ENCODE assay signal across 11 cellular contexts in the genomic region with DNA sequence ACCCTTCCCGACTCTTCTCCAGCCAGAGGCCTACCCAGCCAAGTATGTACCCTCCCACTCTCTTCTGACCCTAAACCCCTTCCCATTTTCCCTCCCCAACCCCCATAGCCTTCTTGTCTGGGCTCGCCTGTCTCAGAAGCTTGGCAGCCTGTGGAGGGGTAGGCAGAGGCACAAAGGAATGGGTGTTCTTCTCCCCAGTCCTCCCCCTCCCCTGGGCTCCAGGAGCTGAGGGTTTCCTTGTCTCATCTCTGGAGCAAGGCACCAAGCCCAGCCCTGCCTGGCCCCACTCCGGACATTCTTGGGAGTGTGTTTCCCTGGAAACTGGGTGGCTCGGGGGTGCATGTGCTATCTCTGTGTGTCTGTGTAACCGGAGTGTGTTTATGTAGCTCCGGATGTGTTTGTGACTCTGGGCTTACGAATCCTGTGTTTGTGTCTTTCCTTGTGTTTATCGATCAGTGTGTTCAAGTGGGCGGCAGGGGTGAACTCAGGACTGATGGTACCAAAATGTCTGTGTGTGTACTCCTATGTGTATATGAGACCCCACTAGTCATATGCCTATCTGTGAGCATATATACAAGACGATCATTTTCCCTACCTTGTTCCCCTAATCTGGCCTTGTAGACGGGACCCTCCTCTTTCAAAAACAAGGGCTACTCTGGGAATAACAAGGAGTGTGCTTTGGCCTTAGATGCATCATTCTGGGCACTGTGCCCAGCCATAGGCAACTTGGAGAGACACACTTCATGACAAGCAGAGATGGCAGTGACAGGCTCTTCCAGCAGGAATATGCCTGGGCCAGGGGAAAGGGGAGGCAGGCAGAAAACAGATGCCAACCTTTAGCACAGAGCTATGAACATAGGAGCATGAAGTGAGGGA. TPM values are rescaled to one million over a fixed set of nuclear protein-coding genes. Genes with fewer than 3 reads are reported as not detected.
A peak's percentile ranks its signal among the peaks of the same experiment; 100 is the strongest.
DNase-seq lines count a peak whose midpoint lies in the region; ATAC-seq and TF ChIP-seq lines count a peak whose summit lies in the region.
"Had no signal": no experiment of that assay in that cellular context is flagged by ENCODE, and none has a peak within 500 bp of the region (broad histone marks: within the 10 kb centered on the region; RNA-seq: fewer than 3 reads in every experiment).

No MANE protein-coding gene starts in this region.

- in situ Hi-C loops in GM13977 (cut with MboI; ENCODE audit: low pct_unique_long_range_greater_than_20kb, low sequenced_read_pairs, unreplicated experiment), result no loop called here

- H3K4me1 ChIP-seq in Peyer's patch (peaks cover 0 to 50% (median 4%) of the 10 kb centered on the region in 4 donors), neural progenitor cell (peaks cover 83% of the 10 kb centered on the region)

- TF ChIP-seq POLR2A in Peyer's patch (IDR thresholded peaks at IDR 0.05), result no peak

- H3K4me3 ChIP-seq in AG04450 (ENCODE audit: low read depth, low read length) (peak overlapping the region; percentile 29), Peyer's patch (no peak overlapping the region), fibroblast of mammary gland (ENCODE audit: control insufficient read depth, low read depth, low read length) (no peak overlapping the region), neural progenitor cell (no peak overlapping the region)

- no peak overlapping the region for H3K9ac ChIP-seq in neural progenitor cell

- H3K9me3 ChIP-seq in AG04450 (ENCODE audit: control insufficient read depth, insufficient read depth, low read length) (no peaks in the 10 kb centered on the region), Peyer's patch (no peaks in the 10 kb centered on the region), neural progenitor cell (ENCODE audit: low read depth) (no peaks in the 10 kb centered on the region)

- peak overlapping the region; percentile 65 for H3K4me3 Mint-ChIP-seq in neural progenitor cell
- H3K4me3 Mint-ChIP-seq: CD8-positive, alpha-beta memory T cell; central memory CD8-positive, alpha-beta T cell had no signal

- H3K9me3 Mint-ChIP-seq in neural progenitor cell, result no peaks in the 10 kb centered on the region
- H3K9me3 Mint-ChIP-seq: CD8-positive, alpha-beta memory T cell; central memory CD8-positive, alpha-beta T cell had no signal

- H3K27ac ChIP-seq in AG04450 (ENCODE audit: low read depth, low read length), result peak overlapping the region; percentile 99
- peak overlapping the region; percentile 36 to 81 (median 64) for H3K27ac ChIP-seq in Peyer's patch
- no peak overlapping the region for H3K27ac ChIP-seq in neural progenitor cell

- peak overlapping the region; percentile 20 for H3K4me2 ChIP-seq in neural progenitor cell

- ATAC-seq in GM21619 (IDR thresholded peaks at IDR 0.05; ENCODE audit: unreplicated experiment) (no peak), GM19452 (IDR thresholded peaks at IDR 0.05; ENCODE audit: unreplicated experiment) (no peak)

- H3K36me3 ChIP-seq in Peyer's patch, result peaks cover 0 to 26% (median 0%) of the 10 kb centered on the region in 3 donors
- no peaks in the 10 kb centered on the region for H3K36me3 ChIP-seq in neural progenitor cell

- peaks cover 18% of the 10 kb centered on the region for H3K27me3 Mint-ChIP-seq in neural progenitor cell (ENCODE audit: insufficient read depth, low read depth)

- H3F3A ChIP-seq in neural progenitor cell (ENCODE audit: low read depth), result peaks cover 30% of the 10 kb centered on the region

- H3K27ac Mint-ChIP-seq in neural progenitor cell, result peak overlapping the region; percentile 94

- no peaks in the 10 kb centered on the region for H3K27me3 ChIP-seq in AG04450 (ENCODE audit: control insufficient read depth, insufficient read depth, low read length)
- no peaks in the 10 kb centered on the region for H3K27me3 ChIP-seq in Peyer's patch
- no peaks in the 10 kb centered on the region for H3K27me3 ChIP-seq in neural progenitor cell

- peaks cover 9% of the 10 kb centered on the region for H4K20me1 ChIP-seq in neural progenitor cell (ENCODE audit: low read depth)

- CTCF ChIA-PET in AG04450 (lab: Charles Lee), result interaction anchor here (0.6 to 1.9 kb wide), 4 partner anchors 8 to 420 kb away, joined by 3 to 11 read pairs (median 4); partner anchors contain the start of gene PHLDB1

- no peak overlapping the region for H2AFZ ChIP-seq in neural progenitor cell (replicated peaks)

- peak; percentile 76 for DNase-seq in AG04450 (ENCODE audit: low read depth, low spot score)
- DNase-seq in Peyer's patch, result peak; percentile 24 to 69 (median 56)
- DNase-seq in fibroblast of mammary gland (ENCODE audit: low read depth), result peak; percentile 87
- peak; percentile 14 for DNase-seq in neural progenitor cell (ENCODE audit: low spot score)
- no peak for DNase-seq in GF-D8 (lab: John Stamatoyannopoulos, UW)
- DNase-seq in GM13977 (ENCODE audit: low spot score), result no peak
- DNase-seq: CD8-positive, alpha-beta memory T cell; NCI-H82 had no signal

- POLR2A ChIA-PET in AG04450 (lab: Yijun Ruan, JAX), result interaction anchor here (1.1 to 7.8 kb wide), 4 partner anchors 11 to 292 kb away, joined by 3 to 140 read pairs (median 29); partner anchors contain the start of genes ARCN1 and PHLDB1

- H3K36me3 Mint-ChIP-seq in neural progenitor cell, result no peaks in the 10 kb centered on the region

- TF ChIP-seq CTCF in AG04450 (IDR thresholded peaks at IDR 0.05; ENCODE audit: low read depth, low read length), result no peak
- TF ChIP-seq CTCF in Peyer's patch (IDR thresholded peaks at IDR 0.05), result no peak
- no peak for TF ChIP-seq CTCF in fibroblast of mammary gland (conservative IDR thresholded peaks at IDR 0.05; ENCODE audit: control insufficient read depth, insufficient read depth, low read depth, low read length)
- no peak for TF ChIP-seq CTCF in neural progenitor cell (IDR thresholded peaks at IDR 0.05)
- no peak for TF ChIP-seq CTCF in GM13977 (IDR thresholded peaks at IDR 0.05; ENCODE audit: extremely low read depth, insufficient read depth, missing control alignments)

- H3K4me1 Mint-ChIP-seq in neural progenitor cell, result peaks cover 86% of the 10 kb centered on the region

- H3K79me2 ChIP-seq in neural progenitor cell (ENCODE audit: low read depth), result peaks cover 25% of the 10 kb centered on the region

RNA-seq across cellular contexts. Expression of gene PHLDB1, which starts 10.9 kb away (rescaled TPM):
- polyA plus RNA-seq in AG04450 (2011; rRNA removed), result 83.0 and 97.6 TPM in 2 replicates
- 122 and 164 TPM in 2 replicates for polyA minus RNA-seq in AG04450 (2011; rRNA and poly(A)+ RNA removed)
- 100 to 1,000 TPM in 2 of 4 donors, 10 to 100 TPM in 2; 32.4 to 380 (median 93.8) TPM for total RNA-seq in Peyer's patch
- 35.7 and 100 TPM in 2 replicates for total RNA-seq in neural progenitor cell (ENCODE audit: low replicate concordance)

RNA-seq across cellular contexts. Expression of gene ARCN1, which starts 46.1 kb away (rescaled TPM):
- 303 and 387 TPM in 2 replicates for polyA plus RNA-seq in AG04450 (2011; rRNA removed)
- 165 and 229 TPM in 2 replicates for polyA minus RNA-seq in AG04450 (2011; rRNA and poly(A)+ RNA removed)
- total RNA-seq in Peyer's patch (100 to 1,000 TPM in 2 of 4 donors, 10 to 100 TPM in 2; 54.5 to 116 (median 91.0) TPM), neural progenitor cell (ENCODE audit: low replicate concordance) (97.8 and 112 TPM in 2 replicates)

RNA-seq across cellular contexts. Expression of gene IFT46, which starts 52.6 kb away (rescaled TPM):
- polyA plus RNA-seq in AG04450 (2011; rRNA removed), result 40.8 and 57.2 TPM in 2 replicates
- 25.8 and 26.3 TPM in 2 replicates for polyA minus RNA-seq in AG04450 (2011; rRNA and poly(A)+ RNA removed)
- total RNA-seq in Peyer's patch (10 to 100 TPM; 12.5 to 32.2 (median 14.4) TPM), neural progenitor cell (ENCODE audit: low replicate concordance) (40.1 and 47.5 TPM in 2 replicates)

Comparison
In these comparisons a context has a peak if more than half of its experiments do, and no peak if none do; other contexts are left out.
1. DNase-seq: peak in AG04450 (single experiment), Peyer's patch (3 of 3), fibroblast of mammary gland (single experiment) and neural progenitor cell (single experiment); none in GF-D8 (single experiment) and GM13977 (single experiment).